In genomic region chr10:4254101-4254994, GRCh38 we compare ENCODE assay signal across 19 cellular contexts.
DNase-seq lines count a peak whose midpoint lies in the region; ATAC-seq, FAIRE-seq and TF ChIP-seq lines count a peak whose summit lies in the region.
"Had no signal": no experiment of that assay in that cellular context is flagged by ENCODE, and none has a peak within 500 bp of the region (broad histone marks: within the 10 kb centered on the region; RNA-seq: fewer than 3 reads in every experiment).

No MANE protein-coding gene starts in this region.

- FAIRE-seq in small intestine (lab: Jason Lieb, UNC), result no peak
- FAIRE-seq: K562 had no signal

- H3K27ac ChIP-seq in neuronal stem cell (replicated peaks; ENCODE audit: low read length) (no peak overlapping the region), small intestine (ENCODE audit: low read depth in 1 of 2, low read length in 1 of 2) (no peak overlapping the region)
- H3K27ac ChIP-seq: SJSA1 had no signal

- no peak overlapping the region for H3K18ac ChIP-seq in neuronal stem cell (ENCODE audit: low read length)

- H3K14ac ChIP-seq in neuronal stem cell (ENCODE audit: low read length), result no peak overlapping the region

- no peaks in the 10 kb centered on the region for H3K27me3 ChIP-seq in neuronal stem cell (ENCODE audit: control insufficient read depth in 3 of 3, insufficient read depth in 3 of 3, low read depth in 1 of 3, low read length in 3 of 3)
- H3K27me3 ChIP-seq in small intestine (ENCODE audit: control insufficient read depth in 2 of 2, insufficient read depth in 2 of 2, low read length in 2 of 2), result no peaks in the 10 kb centered on the region
- H3K27me3 ChIP-seq: SJSA1 had no signal

- peak overlapping the region; percentile 12 for H2AK5ac ChIP-seq in neuronal stem cell (ENCODE audit: low read depth, low read length)

- H3K9ac ChIP-seq in neuronal stem cell (ENCODE audit: low read depth, low read length, poor library complexity), result no peak overlapping the region

- no peak overlapping the region for H3K4ac ChIP-seq in neuronal stem cell (ENCODE audit: low read length)

- no peaks in the 10 kb centered on the region for H3K79me1 ChIP-seq in neuronal stem cell (ENCODE audit: low read depth, low read length)

- ATAC-seq in GM18520 (IDR thresholded peaks at IDR 0.05; ENCODE audit: unreplicated experiment) (no peak), Right ventricle myocardium superior (ENCODE audit: poor library complexity) (no peak)
- ATAC-seq: K562; left colon; naive thymus-derived CD8-positive, alpha-beta T cell had no signal

- H3K4me3 ChIP-seq in AG04449 (ENCODE audit: low read depth, low read length), result no peak overlapping the region
- no peak overlapping the region for H3K4me3 ChIP-seq in choroid plexus epithelial cell (ENCODE audit: low read depth, low read length)
- H3K4me3 ChIP-seq in neuronal stem cell (ENCODE audit: low read length in 2 of 2), result no peak overlapping the region
- H3K4me3 ChIP-seq in small intestine (ENCODE audit: low read depth in 1 of 2, low read length in 2 of 2), result no peak overlapping the region
- H3K4me3 ChIP-seq: K562, SJSA1, skin epidermis, thoracic aorta had no signal

- no peaks in the 10 kb centered on the region for H3K4me1 ChIP-seq in neuronal stem cell (ENCODE audit: control insufficient read depth in 2 of 2, insufficient read depth in 1 of 2, low read depth in 1 of 2, low read length in 2 of 2)
- no peaks in the 10 kb centered on the region for H3K4me1 ChIP-seq in small intestine (ENCODE audit: control insufficient read depth in 2 of 2, insufficient read depth in 1 of 2, low read depth in 1 of 2, low read length in 1 of 2)

- POLR2A ChIA-PET in AG04449 (lab: Yijun Ruan, JAX), result interaction anchor here (0.6 to 1.3 kb wide), 3 partner anchors 80 to 449 kb away, joined by 3 to 5 read pairs (median 4); no protein-coding TSS in a partner anchor

- intact Hi-C loops in Right ventricle myocardium superior (cut with DNase I), result no loop called here

- no peak for TF ChIP-seq CTCF in AG04449 (IDR thresholded peaks at IDR 0.05; ENCODE audit: insufficient read depth, low read length, missing control alignments)
- no peak for TF ChIP-seq CTCF in choroid plexus epithelial cell (conservative IDR thresholded peaks at IDR 0.05; ENCODE audit: low read depth, low read length)

- WGBS in neuronal stem cell (ENCODE audit: extremely low coverage in 2 of 2, insufficient read length in 2 of 2, insufficient replicate concordance in 1 of 2), 2 donors, result no CpG with 5 or more reads among the region's 11 CpGs
- 86 to 87% (median 87%) methylated on average over 11 of the region's 11 CpGs for WGBS in small intestine, 3 donors

- H3K9me3 ChIP-seq in neuronal stem cell (replicated peaks in 1 of 2; ENCODE audit: control insufficient read depth in 2 of 2, insufficient read depth in 1 of 2, low read depth in 1 of 2, low read length in 2 of 2), result peaks cover 3 to 5% of the 10 kb centered on the region in 2 donors
- no peaks in the 10 kb centered on the region for H3K9me3 ChIP-seq in small intestine (ENCODE audit: control insufficient read depth, low read depth)
- H3K9me3 ChIP-seq: thoracic aorta had no signal

- H3K4me2 ChIP-seq in neuronal stem cell (ENCODE audit: insufficient read depth, low read length, poor library complexity, severe bottlenecking), result no peak overlapping the region

- CTCF ChIA-PET in AG04449 (lab: Yijun Ruan, JAX), result interaction anchor here (0.7 to 3.4 kb wide), 5 partner anchors 9 to 35 kb away, joined by 3 to 11 read pairs (median 3); no protein-coding TSS in a partner anchor

- H2BK120ac ChIP-seq in neuronal stem cell (ENCODE audit: low read depth, low read length), result no peak overlapping the region

- H2BK12ac ChIP-seq in neuronal stem cell (ENCODE audit: low read length), result no peak overlapping the region

- H4K8ac ChIP-seq in neuronal stem cell (ENCODE audit: low read depth, low read length), result no peak overlapping the region

- no peak overlapping the region for H2BK5ac ChIP-seq in neuronal stem cell (ENCODE audit: low read length)

- no peak overlapping the region for H2AFZ ChIP-seq in neuronal stem cell (ENCODE audit: low read length)

- H3K23ac ChIP-seq in neuronal stem cell (ENCODE audit: low read depth, low read length, poor library complexity), result no peak overlapping the region

- no peak overlapping the region for H4K91ac ChIP-seq in neuronal stem cell (ENCODE audit: low read depth, low read length, poor library complexity)

- H3K36me3 ChIP-seq in neuronal stem cell (replicated peaks in 1 of 2; ENCODE audit: control insufficient read depth in 2 of 2, insufficient read depth in 2 of 2, low read length in 2 of 2) (no peaks in the 10 kb centered on the region), small intestine (ENCODE audit: control insufficient read depth in 2 of 2, insufficient read depth in 2 of 2, low read length in 2 of 2) (no peaks in the 10 kb centered on the region)
- H3K36me3 ChIP-seq: SJSA1, thoracic aorta had no signal

- no peak overlapping the region for H2BK15ac ChIP-seq in neuronal stem cell (ENCODE audit: low read length)

- peak; percentile 78 for DNase-seq in AG04449 (ENCODE audit: low read depth, low spot score)
- peak; percentile 72 for DNase-seq in M059J (ENCODE audit: low read depth)
- peak; percentile 96 for DNase-seq in choroid plexus epithelial cell (ENCODE audit: low read depth)
- no peak for DNase-seq in neuronal stem cell (ENCODE audit: low spot score)
- no peak for DNase-seq in small intestine
- DNase-seq in UCSD-AML1 (lab: John Stamatoyannopoulos, UW; ENCODE audit: unreplicated experiment), result no peak
- no peak for DNase-seq in Right ventricle myocardium superior
- DNase-seq: activated naive CD8-positive, alpha-beta T cell treated with anti-CD3 and anti-CD28 coated beads, Interleukin-2, amount 10 ng/mL, durations not matched to agents 7 days and 5 days; AML-193; DMS153; glutamatergic neuron; left colon; naive thymus-derived CD8-positive, alpha-beta T cell; NCI-H1930 had no signal

Comparison
In these comparisons a context has a peak if more than half of its experiments do, and no peak if none do; other contexts are left out.
1. DNase-seq: peak in AG04449 (single experiment), M059J (single experiment) and choroid plexus epithelial cell (single experiment); none in neuronal stem cell (single experiment), small intestine (single experiment), UCSD-AML1 (single experiment) and Right ventricle myocardium superior (single experiment).